Comparison of ENCODE assay signal across 19 cellular contexts in the genomic region with DNA sequence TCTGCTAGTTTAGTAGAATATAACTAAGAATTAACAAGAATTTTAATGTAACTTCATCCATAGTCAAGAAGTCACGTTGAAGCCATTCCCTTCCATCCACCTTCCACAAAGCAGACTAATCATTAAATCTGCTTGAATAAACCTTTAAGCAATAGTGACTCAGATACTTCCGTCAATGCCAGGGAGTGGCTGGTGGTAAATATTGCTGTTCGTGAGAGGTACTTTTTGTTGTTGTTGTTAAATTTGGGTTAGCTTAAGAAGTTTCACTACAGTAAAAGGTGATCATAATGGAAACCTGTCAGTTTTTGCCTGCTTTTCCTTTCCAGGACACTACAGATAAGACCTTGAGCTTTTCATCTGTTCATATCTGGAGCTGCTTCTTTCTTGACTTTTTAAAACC.
DNase-seq lines count a peak whose midpoint lies in the region; ATAC-seq and TF ChIP-seq lines count a peak whose summit lies in the region.
"Had no signal": no experiment of that assay in that cellular context is flagged by ENCODE, and none has a peak within 500 bp of the region (broad histone marks: within the 10 kb centered on the region; RNA-seq: fewer than 3 reads in every experiment).

No MANE protein-coding gene starts in this region.

- TF ChIP-seq CTCF in GM06990 (IDR thresholded peaks at IDR 0.05; ENCODE audit: insufficient read depth, low read length, poor library complexity, severe bottlenecking) (no peak), MM.1S (IDR thresholded peaks at IDR 0.05; ENCODE audit: low read length) (no peak), right lobe of liver (IDR thresholded peaks at IDR 0.05) (no peak), natural killer cell (IDR thresholded peaks at IDR 0.05) (no peak), GM10266 (IDR thresholded peaks at IDR 0.05; ENCODE audit: control insufficient read depth, insufficient read depth, low read depth, missing control alignments) (no peak)

- H3K36me3 ChIP-seq in GM06990 (ENCODE audit: control insufficient read depth, insufficient read depth, low read length), result no peaks in the 10 kb centered on the region
- no peaks in the 10 kb centered on the region for H3K36me3 ChIP-seq in MM.1S (replicated peaks; ENCODE audit: insufficient read depth, low read length)
- H3K36me3 ChIP-seq in right lobe of liver, result no peaks in the 10 kb centered on the region
- H3K36me3 ChIP-seq: heart right ventricle had no signal

- no peaks in the 10 kb centered on the region for H4K20me1 ChIP-seq in MM.1S (ENCODE audit: insufficient read depth, low read length)

- H3K27me3 ChIP-seq in GM06990 (replicated peaks; ENCODE audit: control insufficient read depth, insufficient read depth, low read length) (no peaks in the 10 kb centered on the region), MM.1S (replicated peaks; ENCODE audit: insufficient read depth, low read length) (no peaks in the 10 kb centered on the region), right lobe of liver (no peaks in the 10 kb centered on the region)
- H3K27me3 ChIP-seq: heart right ventricle had no signal

- H3K79me2 ChIP-seq in MM.1S (ENCODE audit: low read length), result no peaks in the 10 kb centered on the region
- H3K79me2 ChIP-seq: parathyroid adenoma had no signal

- 0 out of 2 replicates have a peak, but pooled peaks cover 3% of the 10 kb centered on the region for H3F3A ChIP-seq in MM.1S (ENCODE audit: insufficient read depth, low read length)

- no peak overlapping the region for H3K4me3 Mint-ChIP-seq in natural killer cell

- no peak for TF ChIP-seq POLR2A in right lobe of liver (IDR thresholded peaks at IDR 0.05)

- H3K36me3 Mint-ChIP-seq in natural killer cell, result no peaks in the 10 kb centered on the region

- peaks cover 0 to 2% of the 10 kb centered on the region in 2 donors for H3K9me3 Mint-ChIP-seq in natural killer cell

- peak; percentile 47 for DNase-seq in GM06990 (ENCODE audit: extremely low read depth, insufficient read length)
- peak; percentile 66 for DNase-seq in MM.1S
- no peak for DNase-seq in right lobe of liver
- no peak for DNase-seq in natural killer cell
- DNase-seq in GM10266 (ENCODE audit: extremely low spot score), result no peak
- DNase-seq in AG08396 (ENCODE audit: low spot score), result no peak
- DNase-seq: activated CD4-positive, alpha-beta T cell treated with anti-CD3 and anti-CD28 coated beads for 48 hours; activated T-cell treated with anti-CD3 and anti-CD28 coated beads, Interleukin-2, amount 50 U/mL, for 1 hour; erythroblast; HCEC 1CT; heart right ventricle; NCI-H146; NCI-H510A; RPMI8226; stimulated activated CD4-positive, alpha-beta T cell treated with anti-CD3 and anti-CD28 coated beads, Interleukin-12 subunit alpha, Interleukin-12 subunit beta, amount 100 ng/mL, for 4 hours had no signal

- H3K27ac Mint-ChIP-seq in natural killer cell, result no peak overlapping the region

- H3K4me1 ChIP-seq in MM.1S (ENCODE audit: low read length) (peaks cover 14% of the 10 kb centered on the region), right lobe of liver (no peaks in the 10 kb centered on the region)
- H3K4me1 ChIP-seq: heart right ventricle, parathyroid adenoma had no signal

- peak overlapping the region; percentile 58; the same call in 1 of the 2 replicates for H3K27ac ChIP-seq in MM.1S (ENCODE audit: low read length)
- no peak overlapping the region for H3K27ac ChIP-seq in right lobe of liver
- H3K27ac ChIP-seq: heart right ventricle, KMS-11, parathyroid adenoma had no signal

- H3K4me3 ChIP-seq in GM06990 (replicated peaks; ENCODE audit: low read depth, low read length) (no peak overlapping the region), MM.1S (ENCODE audit: low read length) (no peak overlapping the region; the same call in 1 of the 2 replicates), right lobe of liver (no peak overlapping the region)
- H3K4me3 ChIP-seq: heart right ventricle had no signal

- H3K27me3 Mint-ChIP-seq in natural killer cell (ENCODE audit: low read depth in 2 of 2), result no peaks in the 10 kb centered on the region

- no peaks in the 10 kb centered on the region for H3K9me3 ChIP-seq in MM.1S (replicated peaks; ENCODE audit: insufficient read depth, low read length)
- peaks cover 0 to 4% (median 0%) of the 10 kb centered on the region in 4 donors for H3K9me3 ChIP-seq in right lobe of liver
- H3K9me3 ChIP-seq: heart right ventricle had no signal

- H2AFZ ChIP-seq in MM.1S (ENCODE audit: low read length), result no peak overlapping the region
- H2AFZ ChIP-seq: parathyroid adenoma had no signal

- WGBS in right lobe of liver (ENCODE audit: insufficient coverage, low coverage, low lambda C conversion rate, missing lambda C conversion rate), result 31% methylated on average over 3 of the region's 3 CpGs

- H3K4me2 ChIP-seq in MM.1S (ENCODE audit: low read depth, low read length), result peak overlapping the region; percentile 42; the same call in 1 of the 2 replicates
- H3K4me2 ChIP-seq: KMS-11 had no signal

- ATAC-seq in GM19351 (IDR thresholded peaks at IDR 0.05; ENCODE audit: unreplicated experiment) (peak; percentile 89), HG02840 (IDR thresholded peaks at IDR 0.05; ENCODE audit: low FRiP score, unreplicated experiment) (peak; percentile 68), right lobe of liver (no peak), natural killer cell (no peak)
- ATAC-seq: heart right ventricle had no signal

- H3K4me1 Mint-ChIP-seq in natural killer cell, result no peaks in the 10 kb centered on the region

- no peaks in the 10 kb centered on the region for H3K9me2 ChIP-seq in MM.1S (replicated peaks; ENCODE audit: insufficient read depth, low read length)

- H3K9ac ChIP-seq in MM.1S (ENCODE audit: low read length), result peak overlapping the region; percentile 36; the same call in 1 of the 2 replicates
- H3K9ac ChIP-seq: KMS-11, parathyroid adenoma had no signal

- intact Hi-C loops in right lobe of liver (cut with DNase I) (no loop called here), natural killer cell (cut with micrococcal nuclease) (no loop called here)

Comparison
In these comparisons a context has a peak if more than half of its experiments do, and no peak if none do; other contexts are left out.
1. DNase-seq: peak in GM06990 (single experiment) and MM.1S (single experiment); none in right lobe of liver (0 of 3), natural killer cell (single experiment), GM10266 (single experiment) and AG08396 (single experiment).
2. ATAC-seq: peak in GM19351 (single experiment) and HG02840 (single experiment); none in right lobe of liver (0 of 4) and natural killer cell (0 of 3).